ENCODE assay signal across 14 cellular contexts in the genomic region with DNA sequence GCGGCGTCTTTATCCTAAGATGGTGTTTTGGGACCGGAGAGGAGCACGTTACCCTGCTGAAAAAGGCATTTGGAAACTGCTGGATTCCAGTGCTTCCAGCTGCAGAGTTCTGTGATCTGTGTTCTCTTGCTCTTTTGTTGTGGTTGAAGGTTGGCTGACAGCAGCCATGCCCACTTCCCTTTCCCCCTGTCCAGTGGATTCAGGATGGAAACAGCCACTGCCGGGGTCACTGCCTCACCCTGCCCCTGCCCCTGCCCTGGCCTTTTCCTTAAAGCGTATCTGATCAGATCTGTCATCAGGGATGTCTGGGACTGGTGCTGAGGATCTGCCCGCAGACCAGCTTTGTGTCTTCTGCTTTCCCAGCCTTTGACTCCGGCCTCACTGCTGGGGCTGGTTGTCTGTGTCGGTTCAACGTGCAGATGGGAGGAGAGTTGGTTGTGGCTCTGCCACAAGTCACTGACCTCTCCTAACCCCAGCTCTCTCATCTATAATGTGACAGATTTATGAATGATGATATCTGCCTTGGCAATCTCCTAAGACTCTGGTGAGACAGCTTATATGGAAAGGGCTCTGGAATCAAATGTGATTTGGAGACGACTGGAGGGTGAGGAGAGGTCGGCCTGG.
DNase-seq lines count a peak whose midpoint lies in the region; ATAC-seq and TF ChIP-seq lines count a peak whose summit lies in the region.
"Had no signal": no experiment of that assay in that cellular context is flagged by ENCODE, and none has a peak within 500 bp of the region (broad histone marks: within the 10 kb centered on the region; RNA-seq: fewer than 3 reads in every experiment).

No MANE protein-coding gene starts in this region.

- H3K4me1 Mint-ChIP-seq in CD14-positive monocyte = peaks cover 40% of the 10 kb centered on the region
- H3K4me1 Mint-ChIP-seq in nephron = peaks cover 7% of the 10 kb centered on the region

- H3K36me3 Mint-ChIP-seq in CD14-positive monocyte (peaks cover 60 to 69% of the 10 kb centered on the region in 2 donors), nephron (ENCODE audit: low read depth) (peaks cover 82% of the 10 kb centered on the region)

- H3K4me3 ChIP-seq in LNCaP clone FGC (ENCODE audit: low read depth, low read length) (no peak overlapping the region), WERI-Rb-1 (ENCODE audit: low read depth, low read length) (no peak overlapping the region)

- DNase-seq in CD14-positive monocyte (ENCODE audit: low spot score) (no peak), LNCaP clone FGC (ENCODE audit: low read depth) (peak; percentile 69), WERI-Rb-1 (peak; percentile 37), ecto neural progenitor cell (ENCODE audit: low spot score) (no peak), AML-193 (lab: John Stamatoyannopoulos, UW) (no peak), NCI-H526 treated with DMSO at 0.1 percent for 48 hours (lab: John Stamatoyannopoulos, UW) (no peak)
- DNase-seq: CD4-positive, alpha-beta memory T cell; effector CD8-positive, alpha-beta T cell; HFFc6; substantia nigra had no signal

- H3K27ac ChIP-seq in WERI-Rb-1 = peak overlapping the region; percentile 80
- H3K27ac ChIP-seq: RWPE1 had no signal

- H3K36me3 ChIP-seq in WERI-Rb-1 = no peaks in the 10 kb centered on the region

- H3K27me3 Mint-ChIP-seq in CD14-positive monocyte (ENCODE audit: low read depth in 3 of 3) (peaks cover 0 to 4% (median 0%) of the 10 kb centered on the region in 3 donors), nephron (ENCODE audit: low read depth) (no peaks in the 10 kb centered on the region)
- H3K27me3 Mint-ChIP-seq: CD4-positive, alpha-beta memory T cell had no signal

- no peaks in the 10 kb centered on the region for H3K27me3 ChIP-seq in WERI-Rb-1 (ENCODE audit: insufficient read depth, low read depth, severe bottlenecking)

- TF ChIP-seq CTCF in CD14-positive monocyte (IDR thresholded peaks at IDR 0.05) (no peak), LNCaP clone FGC (IDR thresholded peaks at IDR 0.05; ENCODE audit: control insufficient read depth, extremely low read depth, insufficient read depth) (no peak), WERI-Rb-1 (IDR thresholded peaks at IDR 0.05; ENCODE audit: low read depth, low read length) (no peak), nephron (IDR thresholded peaks at IDR 0.05; ENCODE audit: unreplicated experiment in 3 of 3) (no peak)

- ATAC-seq in GM19035 (IDR thresholded peaks at IDR 0.05; ENCODE audit: unreplicated experiment) = no peak
- ATAC-seq: sciatic nerve had no signal

- H3K27ac Mint-ChIP-seq in CD14-positive monocyte = peak overlapping the region in 5 of 7 donors; percentile 32 to 87 (median 78)
- peak overlapping the region in 2 of 3 experiments; percentile 59 to 72 for H3K27ac Mint-ChIP-seq in nephron
- H3K27ac Mint-ChIP-seq: HFFc6 had no signal

- H3K9me3 ChIP-seq in WERI-Rb-1 (ENCODE audit: severe bottlenecking) = peaks cover 28% of the 10 kb centered on the region

- intact Hi-C loops in CD14-positive monocyte (cut with micrococcal nuclease) = loop anchor here in 1 of 2 donors (5.0 to 10.0 kb wide), 2 partner anchors 52 to 215 kb away; partner anchors contain the start of gene BHLHE40

- H3K9me3 Mint-ChIP-seq in CD14-positive monocyte (peaks cover 0 to 11% (median 3%) of the 10 kb centered on the region in 7 donors), nephron (peaks cover 13% of the 10 kb centered on the region)

- H3K4me3 Mint-ChIP-seq in CD14-positive monocyte (no peak overlapping the region), nephron (no peak overlapping the region)
- H3K4me3 Mint-ChIP-seq: CD4-positive, alpha-beta memory T cell; HFFc6 had no signal

Comparison
In these comparisons a context has a peak if more than half of its experiments do, and no peak if none do; other contexts are left out.
1. DNase-seq: peak in LNCaP clone FGC (single experiment) and WERI-Rb-1 (single experiment); none in CD14-positive monocyte (single experiment), ecto neural progenitor cell (single experiment), AML-193 (0 of 2) and NCI-H526 treated with DMSO at 0.1 percent for 48 hours (single experiment).